12 cellular contexts compared by ENCODE assay signal in genomic region chr19:7873304-7874079, GRCh38. TPM values are rescaled to one million over a fixed set of nuclear protein-coding genes. Genes with fewer than 3 reads are reported as not detected.
DNase-seq lines count a peak whose midpoint lies in the region; ATAC-seq and TF ChIP-seq lines count a peak whose summit lies in the region.
"Had no signal": no experiment of that assay in that cellular context is flagged by ENCODE, and none has a peak within 500 bp of the region (broad histone marks: within the 10 kb centered on the region; RNA-seq: fewer than 3 reads in every experiment).

No MANE protein-coding gene starts in this region.

- H3K4me2 ChIP-seq in BLaER1 treated with 17β-estradiol and CSF1 and Interleukin-3, amounts not matched to agents 10 nM and 100 nM = peak overlapping the region; percentile 85 to 99 (median 98)
- peak overlapping the region; percentile 71 for H3K4me2 ChIP-seq in H9 (ENCODE audit: insufficient read depth, insufficient read length, low read length)

- H4K5ac ChIP-seq in H9 (ENCODE audit: insufficient read length, low read depth, low read length) = no peak overlapping the region

- no peaks in the 10 kb centered on the region for H3K9me3 Mint-ChIP-seq in H9
- H3K9me3 Mint-ChIP-seq in central memory CD8-positive, alpha-beta T cell = peaks cover 9% of the 10 kb centered on the region
- no peaks in the 10 kb centered on the region for H3K9me3 Mint-ChIP-seq in naive thymus-derived CD8-positive, alpha-beta T cell

- no peaks in the 10 kb centered on the region for H3K36me3 ChIP-seq in BLaER1 treated with 17β-estradiol and CSF1 and Interleukin-3, amounts not matched to agents 10 nM and 100 nM
- H3K36me3 ChIP-seq in transverse colon = no peaks in the 10 kb centered on the region

- H4K8ac ChIP-seq in H9 (replicated peaks; ENCODE audit: insufficient read length, low read depth, low read length) = no peak overlapping the region

- H3K27me3 Mint-ChIP-seq in H9 (ENCODE audit: low read depth) = peaks cover 12% of the 10 kb centered on the region
- peaks cover 26% of the 10 kb centered on the region for H3K27me3 Mint-ChIP-seq in central memory CD8-positive, alpha-beta T cell
- H3K27me3 Mint-ChIP-seq in naive thymus-derived CD8-positive, alpha-beta T cell = peaks cover 0 to 22% (median 12%) of the 10 kb centered on the region in 5 donors

- peak overlapping the region; percentile 75 for H3K18ac ChIP-seq in H9 (ENCODE audit: insufficient read length, low read depth, low read length)

- H3K27ac ChIP-seq in BLaER1 treated with 17β-estradiol and CSF1 and Interleukin-3, amounts not matched to agents 10 nM and 100 nM = peak overlapping the region in 8 of 11 experiments; percentile 8 to 63 (median 52); a peak in 12 of 22 replicates
- no peak overlapping the region for H3K27ac ChIP-seq in H9 (ENCODE audit: insufficient read length, low read depth, low read length)
- H3K27ac ChIP-seq in transverse colon = no peak overlapping the region

- no peak for TF ChIP-seq POLR2A in transverse colon (IDR thresholded peaks at IDR 0.05)

- no peaks in the 10 kb centered on the region for H3K9me3 ChIP-seq in BLaER1 treated with 17β-estradiol and CSF1 and Interleukin-3, amounts not matched to agents 10 nM and 100 nM (replicated peaks in 1 of 11)
- H3K9me3 ChIP-seq in H9 (ENCODE audit: control insufficient read depth, low read depth, low read length) (no peaks in the 10 kb centered on the region), transverse colon (no peaks in the 10 kb centered on the region)

- H3K4me3 Mint-ChIP-seq in H9 = peak overlapping the region; percentile 82 to 97
- H3K4me3 Mint-ChIP-seq in central memory CD8-positive, alpha-beta T cell = peak overlapping the region; percentile 55
- peak overlapping the region; percentile 63 to 85 (median 80) for H3K4me3 Mint-ChIP-seq in naive thymus-derived CD8-positive, alpha-beta T cell

- intact Hi-C loops in transverse colon (cut with DNase I; ENCODE audit: low total_unique reads) = loop anchor here (5.0 kb wide), 1 partner anchor 1411 kb away; the partner anchor contains the start of gene CRB3

- peak overlapping the region in 1 of 3 experiments; percentile 82; a peak in 1 of 7 replicates for H3K27ac Mint-ChIP-seq in H9
- peak overlapping the region; percentile 64 for H3K27ac Mint-ChIP-seq in central memory CD8-positive, alpha-beta T cell (ENCODE audit: low read depth)
- H3K27ac Mint-ChIP-seq in naive thymus-derived CD8-positive, alpha-beta T cell = peak overlapping the region in 4 of 10 donors; percentile 33 to 79 (median 64)

- H2BK12ac ChIP-seq in H9 (ENCODE audit: insufficient read length, low read depth, low read length) = no peak overlapping the region

- no peak overlapping the region for H2BK5ac ChIP-seq in H9 (ENCODE audit: insufficient read length, low read length)

- no peak overlapping the region for H3K4ac ChIP-seq in H9 (ENCODE audit: low read depth, low read length)

- H3T11ph ChIP-seq in H9 (ENCODE audit: low read length) = no peak overlapping the region

- no peak for TF ChIP-seq CTCF in H9 (conservative IDR thresholded peaks at IDR 0.05)
- no peak for TF ChIP-seq CTCF in transverse colon (IDR thresholded peaks at IDR 0.05)

- H3K14ac ChIP-seq in H9 (ENCODE audit: insufficient read depth, low read length) = peak overlapping the region; percentile 88

- H3K4me1 Mint-ChIP-seq in H9 = peaks cover 17 to 27% of the 10 kb centered on the region in 2 experiments
- H3K4me1 Mint-ChIP-seq in central memory CD8-positive, alpha-beta T cell = peaks cover 21% of the 10 kb centered on the region
- peaks cover 23 to 49% (median 39%) of the 10 kb centered on the region in 4 donors for H3K4me1 Mint-ChIP-seq in naive thymus-derived CD8-positive, alpha-beta T cell

- no peaks in the 10 kb centered on the region for H3K79me2 ChIP-seq in H9 (ENCODE audit: insufficient read depth, low read length)

- DNase-seq in H9 = no peak
- DNase-seq in central memory CD8-positive, alpha-beta T cell (ENCODE audit: low spot score in 2 of 2) = no peak
- DNase-seq in naive thymus-derived CD8-positive, alpha-beta T cell = no peak
- DNase-seq in transverse colon = no peak
- DNase-seq in RPMI8226 = no peak
- DNase-seq: effector CD4-positive, alpha-beta T cell; left colon; NK-92 treated with Interleukin-12 subunit alpha and Interleukin-12 subunit beta, amount 100 ng/mL, for 24 hours had no signal

- no peak overlapping the region for H2AFZ ChIP-seq in H9 (ENCODE audit: low read length)

- no peak for TF ChIP-seq EP300 in transverse colon (IDR thresholded peaks at IDR 0.05; ENCODE audit: low read depth)

- H3K27me3 ChIP-seq in BLaER1 treated with 17β-estradiol and CSF1 and Interleukin-3, amounts not matched to agents 10 nM and 100 nM = peaks cover 0 to 23% (median 0%) of the 10 kb centered on the region in 11 experiments; a peak in 10 of 22 replicates
- H3K27me3 ChIP-seq in H9 (ENCODE audit: insufficient read depth, low read length) (peaks cover 1% of the 10 kb centered on the region; the same call in 1 of the 2 replicates), transverse colon (peaks cover 53% of the 10 kb centered on the region)

- H3K23me2 ChIP-seq in H9 (ENCODE audit: insufficient read length, low read depth, low read length, poor library complexity, severe bottlenecking) = peaks cover 19% of the 10 kb centered on the region

- H2AK5ac ChIP-seq in H9 (ENCODE audit: insufficient read length, low read length) = no peak overlapping the region

- H3K23ac ChIP-seq in H9 (ENCODE audit: insufficient read length, low read depth, low read length) = no peak overlapping the region

- no peak overlapping the region for H4K91ac ChIP-seq in H9 (ENCODE audit: insufficient read length, low read depth, low read length)

- no peak overlapping the region for H3K56ac ChIP-seq in H9 (ENCODE audit: insufficient read length, low read depth, low read length)

- H2BK20ac ChIP-seq in H9 (ENCODE audit: low read depth, low read length, poor library complexity, severe bottlenecking) = no peak overlapping the region

- POLR2A ChIA-PET in naive thymus-derived CD8-positive, alpha-beta T cell (lab: Charles Lee) = interaction anchor here (0.6 to 1.4 kb wide), 2 partner anchors 36 to 46 kb away, joined by 3 read pairs; partner anchors contain the start of gene SNAPC2

- in situ Hi-C loops in transverse colon (cut with MboI; ENCODE audit: low pct_ligation_motif_present in 1 of 4, low pct_unique_long_range_greater_than_20kb in 1 of 4, low sequenced_read_pairs in 3 of 4) = no loop called here

- H3K4me1 ChIP-seq in BLaER1 treated with 17β-estradiol and CSF1 and Interleukin-3, amounts not matched to agents 10 nM and 100 nM = peaks cover 44 to 62% (median 58%) of the 10 kb centered on the region in 10 experiments
- H3K4me1 ChIP-seq in H9 (ENCODE audit: insufficient read depth, low read length) (no peaks in the 10 kb centered on the region; the same call in 1 of the 2 replicates), transverse colon (peaks cover 15 to 47% (median 40%) of the 10 kb centered on the region in 4 donors)

- peaks cover 0 to 6% (median 5%) of the 10 kb centered on the region in 3 experiments; a peak in 4 of 7 replicates for H3K36me3 Mint-ChIP-seq in H9 (ENCODE audit: insufficient read depth in 1 of 3, low read depth in 3 of 3)
- peaks cover 7% of the 10 kb centered on the region for H3K36me3 Mint-ChIP-seq in central memory CD8-positive, alpha-beta T cell (ENCODE audit: insufficient read depth)
- peaks cover 0 to 2% (median 1%) of the 10 kb centered on the region in 3 donors for H3K36me3 Mint-ChIP-seq in naive thymus-derived CD8-positive, alpha-beta T cell

- H2BK120ac ChIP-seq in H9 (ENCODE audit: low read depth, low read length, poor library complexity, severe bottlenecking) = no peak overlapping the region

- peak overlapping the region; percentile 60 to 77 (median 68) for H3K4me3 ChIP-seq in BLaER1 treated with 17β-estradiol and CSF1 and Interleukin-3, amounts not matched to agents 10 nM and 100 nM
- peak overlapping the region in 2 of 4 donors; percentile 25 to 27 for H3K4me3 ChIP-seq in transverse colon

- H4K20me1 ChIP-seq in BLaER1 treated with 17β-estradiol and CSF1 and Interleukin-3, amounts not matched to agents 10 nM and 100 nM = peaks cover 0 to 37% (median 10%) of the 10 kb centered on the region in 11 experiments; a peak in 12 of 22 replicates
- no peaks in the 10 kb centered on the region for H4K20me1 ChIP-seq in H9 (ENCODE audit: control insufficient read depth, insufficient read depth, insufficient read length)

- H3K9ac ChIP-seq in BLaER1 treated with 17β-estradiol and CSF1 and Interleukin-3, amounts not matched to agents 10 nM and 100 nM = peak overlapping the region; percentile 46 to 85 (median 71)
- H3K9ac ChIP-seq in H9 (ENCODE audit: extremely low read depth, insufficient read length, low read length) = peak overlapping the region; percentile 20

- H3K79me1 ChIP-seq in H9 (ENCODE audit: insufficient read depth, low read depth, low read length, poor library complexity, severe bottlenecking) = no peaks in the 10 kb centered on the region

- no peak for ATAC-seq in central memory CD8-positive, alpha-beta T cell (replicated peaks; ENCODE audit: extremely low read depth, poor library complexity, severe bottlenecking)
- no peak for ATAC-seq in naive thymus-derived CD8-positive, alpha-beta T cell
- ATAC-seq in GM18858 (IDR thresholded peaks at IDR 0.05; ENCODE audit: unreplicated experiment) = no peak
- ATAC-seq in activated CD4-positive, CD25-positive, alpha-beta regulatory T cell treated with anti-CD3 and anti-CD28 coated beads, Interleukin-2, amount 50 U/mL, for 24 hours = no peak
- ATAC-seq: left colon had no signal

- WGBS in H9 (ENCODE audit: extremely low coverage, insufficient read length, low lambda C conversion rate) = no CpG with 5 or more reads among the region's 53 CpGs
- 38 to 42% methylated on average over 10 to 46 of the region's 53 CpGs for WGBS in transverse colon (ENCODE audit: low coverage in 1 of 2), 2 donors

- H2BK15ac ChIP-seq in H9 (ENCODE audit: low read depth, low read length) = no peak overlapping the region

RNA-seq across cellular contexts. Expression of gene PRR36, which starts 0.7 kb away (rescaled TPM):
- total RNA-seq in H9 (2021) (20.4 and 21.4 TPM in 2 replicates), transverse colon (under 1 TPM in 1 of 4 donors, not detected in 3; 0.16 TPM)
- under 1 TPM; 0.11 to 0.21 TPM for total RNA-seq in naive thymus-derived CD8-positive, alpha-beta T cell
- under 1 TPM; 0.03 to 0.18 (median 0.13) TPM for polyA plus RNA-seq in naive thymus-derived CD8-positive, alpha-beta T cell

RNA-seq across cellular contexts. Expression of gene LRRC8E, which starts 14.8 kb away (rescaled TPM):
- 4.6 and 4.8 TPM in 2 replicates for total RNA-seq in H9 (2021)
- total RNA-seq in naive thymus-derived CD8-positive, alpha-beta T cell = not detected
- polyA plus RNA-seq in naive thymus-derived CD8-positive, alpha-beta T cell = not detected
- 1 to 10 TPM in 1 of 4 donors, under 1 TPM in 1, not detected in 2; 0.79 to 1.5 TPM for total RNA-seq in transverse colon
- total RNA-seq: activated CD8-positive, alpha-beta memory T cell treated with anti-CD3 and anti-CD28 coated beads for 36 hours had no signal

RNA-seq across cellular contexts. Expression of gene MAP2K7, which starts 30.2 kb away (rescaled TPM):
- 47.2 and 48.1 TPM in 2 replicates for total RNA-seq in H9 (2021)
- 10 to 100 TPM; 85.7 to 86.9 TPM for total RNA-seq in naive thymus-derived CD8-positive, alpha-beta T cell
- 1 to 10 TPM; 1.8 to 5.1 (median 2.3) TPM for polyA plus RNA-seq in naive thymus-derived CD8-positive, alpha-beta T cell
- total RNA-seq in transverse colon = 100 to 1,000 TPM in 1 of 4 donors, 10 to 100 TPM in 3; 11.9 to 125 (median 20.9) TPM

RNA-seq across cellular contexts. Expression of gene TGFBR3L, which starts 41.1 kb away (rescaled TPM):
- total RNA-seq in H9 (2021) (5.5 and 6.5 TPM in 2 replicates), transverse colon (1 to 10 TPM in 1 of 4 donors, not detected in 3; 1.4 TPM)
- total RNA-seq in naive thymus-derived CD8-positive, alpha-beta T cell = under 1 TPM; 0.41 to 0.57 TPM
- under 1 TPM in 1 of 3 donors, not detected in 2; 0.60 TPM for polyA plus RNA-seq in naive thymus-derived CD8-positive, alpha-beta T cell

RNA-seq across cellular contexts. Expression of gene EVI5L, which starts 43.5 kb away (rescaled TPM):
- total RNA-seq in H9 (2021) (7.1 and 7.8 TPM in 2 replicates), transverse colon (10 to 100 TPM in 3 of 4 donors, 1 to 10 TPM in 1; 8.5 to 65.8 (median 15.0) TPM)
- 10 to 100 TPM; 10.5 to 11.5 TPM for total RNA-seq in naive thymus-derived CD8-positive, alpha-beta T cell
- polyA plus RNA-seq in naive thymus-derived CD8-positive, alpha-beta T cell = 1 to 10 TPM; 1.1 to 2.7 (median 1.7) TPM

Comparison
In these comparisons a context has a peak if more than half of its experiments do, and no peak if none do; other contexts are left out.
1. H3K27ac ChIP-seq: peak in BLaER1 treated with 17β-estradiol and CSF1 and Interleukin-3, amounts not matched to agents 10 nM and 100 nM (8 of 11); none in H9 (single experiment) and transverse colon (0 of 4).
2. RNA of gene PRR36, which starts 0.7 kb away (total RNA-seq): 20.4 to 21.4 TPM in H9; 0.11 to 0.21 TPM in naive thymus-derived CD8-positive, alpha-beta T cell and 0.16 TPM in transverse colon; every median in the first group is over 10 times any median in the second.
3. Peak in every context shown above with its lines, with median percentiles within 50 percentile points of each other: H3K4me3 Mint-ChIP-seq.